2 cellular contexts compared by ENCODE assay signal in the genomic region with DNA sequence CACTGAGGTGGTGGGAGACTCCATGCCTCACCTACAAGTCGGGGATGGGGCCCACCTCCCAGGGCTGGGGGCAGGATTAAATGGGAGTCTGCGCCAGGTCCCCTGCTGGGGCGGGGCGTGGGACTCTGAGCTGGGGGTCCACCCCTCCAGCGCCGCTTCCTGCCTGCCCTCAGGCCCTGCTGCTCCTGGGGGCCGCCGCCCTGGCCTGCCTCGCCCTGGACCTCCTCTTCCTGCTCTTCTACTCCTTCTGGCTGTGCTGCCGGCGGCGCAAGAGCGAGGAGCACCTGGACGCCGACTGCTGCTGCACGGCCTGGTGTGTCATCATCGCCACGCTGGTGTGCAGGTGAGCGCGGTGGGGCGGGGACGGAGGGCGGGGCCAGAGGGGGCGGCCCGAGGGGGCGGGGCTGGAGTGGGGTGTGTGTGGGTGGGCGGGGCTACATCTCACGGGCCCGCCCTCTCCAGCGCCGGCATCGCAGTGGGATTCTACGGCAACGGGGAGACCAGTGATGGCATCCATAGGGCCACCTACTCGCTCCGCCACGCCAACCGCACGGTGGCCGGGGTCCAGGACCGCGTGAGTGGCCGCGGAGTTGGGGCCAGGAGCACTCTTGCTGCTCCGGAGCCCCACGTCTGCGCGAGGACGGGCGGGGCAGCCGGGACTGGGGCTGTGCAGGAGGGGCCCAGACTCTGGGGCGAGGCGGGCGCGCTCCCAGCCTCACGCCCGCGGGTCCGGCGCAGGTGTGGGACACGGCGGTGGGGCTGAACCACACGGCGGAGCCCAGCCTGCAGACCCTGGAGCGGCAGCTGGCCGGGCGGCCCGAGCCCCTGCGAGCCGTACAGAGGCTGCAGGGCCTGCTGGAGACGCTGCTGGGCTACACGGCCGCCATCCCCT.
A peak's percentile ranks its signal among the peaks of the same experiment; 100 is the strongest.
TF ChIP-seq lines count a peak whose summit lies in the region.

No MANE protein-coding gene starts in this region.

TF ChIP-seq in K562, 482 proteins besides CTCF, POLR2A, EP300 and RAD21 (continues in another document):
- TF ChIP-seq POU5F1 (IDR thresholded peaks at IDR 0.05; ENCODE audit: borderline replicate concordance, low read depth, low read length, partially characterized antibody) = no peak
- TF ChIP-seq SIN3A (IDR thresholded peaks at IDR 0.05; ENCODE audit: borderline replicate concordance in 2 of 2, control insufficient read depth in 1 of 2, low read depth in 2 of 2, low read length in 2 of 2) = peak in 1 of 2 experiments; percentile 36; a peak in 1 of 4 replicates
- TF ChIP-seq NFE2L1 (tag; IDR thresholded peaks at IDR 0.05; ENCODE audit: borderline replicate concordance, low read depth) = no peak
- TF ChIP-seq ZNF121 (CRISPR knock-in tag; conservative IDR thresholded peaks at IDR 0.05) = no peak
- TF ChIP-seq FOXJ2 (tag; IDR thresholded peaks at IDR 0.05) = no peak
- TF ChIP-seq, protein P1, sequence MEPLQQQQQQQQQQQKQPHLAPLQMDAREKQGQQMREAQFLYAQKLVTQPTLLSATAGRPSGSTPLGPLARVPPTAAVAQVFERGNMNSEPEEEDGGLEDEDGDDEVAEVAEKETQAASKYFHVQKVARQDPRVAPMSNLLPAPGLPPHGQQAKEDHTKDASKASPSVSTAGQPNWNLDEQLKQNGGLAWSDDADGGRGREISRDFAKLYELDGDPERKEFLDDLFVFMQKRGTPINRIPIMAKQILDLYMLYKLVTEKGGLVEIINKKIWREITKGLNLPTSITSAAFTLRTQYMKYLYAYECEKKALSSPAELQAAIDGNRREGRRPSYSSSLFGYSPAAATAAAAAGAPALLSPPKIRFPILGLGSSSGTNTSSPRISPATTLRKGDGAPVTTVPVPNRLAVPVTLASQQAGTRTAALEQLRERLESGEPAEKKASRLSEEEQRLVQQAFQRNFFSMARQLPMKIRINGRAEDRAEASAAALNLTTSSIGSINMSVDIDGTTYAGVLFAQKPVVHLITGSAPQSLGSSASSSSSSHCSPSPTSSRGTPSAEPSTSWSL (CRISPR knock-in tag; IDR thresholded peaks at IDR 0.05; ENCODE audit: borderline replicate concordance) = no peak
- TF ChIP-seq FOXA1 (IDR thresholded peaks at IDR 0.05; ENCODE audit: borderline replicate concordance) = no peak
- TF ChIP-seq, protein P2, sequence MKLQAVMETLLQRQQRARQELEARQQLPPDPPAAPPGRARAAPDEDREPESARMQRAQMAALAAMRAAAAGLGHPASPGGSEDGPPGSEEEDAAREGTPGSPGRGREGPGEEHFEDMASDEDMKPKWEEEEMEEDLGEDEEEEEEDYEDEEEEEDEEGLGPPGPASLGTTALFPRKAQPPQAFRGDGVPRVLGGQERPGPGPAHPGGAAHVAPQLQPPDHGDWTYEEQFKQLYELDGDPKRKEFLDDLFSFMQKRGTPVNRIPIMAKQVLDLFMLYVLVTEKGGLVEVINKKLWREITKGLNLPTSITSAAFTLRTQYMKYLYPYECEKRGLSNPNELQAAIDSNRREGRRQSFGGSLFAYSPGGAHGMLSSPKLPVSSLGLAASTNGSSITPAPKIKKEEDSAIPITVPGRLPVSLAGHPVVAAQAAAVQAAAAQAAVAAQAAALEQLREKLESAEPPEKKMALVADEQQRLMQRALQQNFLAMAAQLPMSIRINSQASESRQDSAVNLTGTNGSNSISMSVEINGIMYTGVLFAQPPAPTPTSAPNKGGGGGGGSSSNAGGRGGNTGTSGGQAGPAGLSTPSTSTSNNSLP (IDR thresholded peaks at IDR 0.05; ENCODE audit: borderline replicate concordance, low read depth, low read length) = no peak
- TF ChIP-seq BACH1 (tag; IDR thresholded peaks at IDR 0.05) = no peak
- no peak for TF ChIP-seq ZBTB8A (IDR thresholded peaks at IDR 0.05; ENCODE audit: partially characterized antibody)
- TF ChIP-seq CAMTA2 (CRISPR knock-in tag; conservative IDR thresholded peaks at IDR 0.05) = no peak
- TF ChIP-seq, protein P3, sequence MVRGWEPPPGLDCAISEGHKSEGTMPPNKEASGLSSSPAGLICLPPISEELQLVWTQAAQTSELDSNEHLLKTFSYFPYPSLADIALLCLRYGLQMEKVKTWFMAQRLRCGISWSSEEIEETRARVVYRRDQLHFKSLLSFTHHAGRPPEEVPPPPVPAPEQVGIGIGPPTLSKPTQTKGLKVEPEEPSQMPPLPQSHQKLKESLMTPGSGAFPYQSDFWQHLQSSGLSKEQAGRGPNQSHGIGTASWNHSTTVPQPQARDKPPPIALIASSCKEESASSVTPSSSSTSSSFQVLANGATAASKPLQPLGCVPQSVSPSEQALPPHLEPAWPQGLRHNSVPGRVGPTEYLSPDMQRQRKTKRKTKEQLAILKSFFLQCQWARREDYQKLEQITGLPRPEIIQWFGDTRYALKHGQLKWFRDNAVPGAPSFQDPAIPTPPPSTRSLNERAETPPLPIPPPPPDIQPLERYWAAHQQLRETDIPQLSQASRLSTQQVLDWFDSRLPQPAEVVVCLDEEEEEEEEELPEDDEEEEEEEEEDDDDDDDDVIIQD (CRISPR knock-in tag; IDR thresholded peaks at IDR 0.05) = no peak
- TF ChIP-seq ZKSCAN3 (CRISPR knock-in tag; IDR thresholded peaks at IDR 0.05) = no peak
- TF ChIP-seq NCOA1 (IDR thresholded peaks at IDR 0.05; ENCODE audit: low read depth) = no peak
- TF ChIP-seq, protein P4, sequence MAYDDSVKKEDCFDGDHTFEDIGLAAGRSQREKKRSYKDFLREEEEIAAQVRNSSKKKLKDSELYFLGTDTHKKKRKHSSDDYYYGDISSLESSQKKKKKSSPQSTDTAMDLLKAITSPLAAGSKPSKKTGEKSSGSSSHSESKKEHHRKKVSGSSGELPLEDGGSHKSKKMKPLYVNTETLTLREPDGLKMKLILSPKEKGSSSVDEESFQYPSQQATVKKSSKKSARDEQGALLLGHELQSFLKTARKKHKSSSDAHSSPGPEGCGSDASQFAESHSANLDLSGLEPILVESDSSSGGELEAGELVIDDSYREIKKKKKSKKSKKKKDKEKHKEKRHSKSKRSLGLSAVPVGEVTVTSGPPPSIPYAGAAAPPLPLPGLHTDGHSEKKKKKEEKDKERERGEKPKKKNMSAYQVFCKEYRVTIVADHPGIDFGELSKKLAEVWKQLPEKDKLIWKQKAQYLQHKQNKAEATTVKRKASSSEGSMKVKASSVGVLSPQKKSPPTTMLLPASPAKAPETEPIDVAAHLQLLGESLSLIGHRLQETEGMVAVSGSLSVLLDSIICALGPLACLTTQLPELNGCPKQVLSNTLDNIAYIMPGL (CRISPR knock-in tag; IDR thresholded peaks at IDR 0.05) = no peak
- TF ChIP-seq MTA3 (IDR thresholded peaks at IDR 0.05; ENCODE audit: borderline replicate concordance) = no peak
- TF ChIP-seq ASH1L (IDR thresholded peaks at IDR 0.05; ENCODE audit: borderline replicate concordance, low read depth, partially characterized antibody) = no peak
- TF ChIP-seq, protein P5, sequence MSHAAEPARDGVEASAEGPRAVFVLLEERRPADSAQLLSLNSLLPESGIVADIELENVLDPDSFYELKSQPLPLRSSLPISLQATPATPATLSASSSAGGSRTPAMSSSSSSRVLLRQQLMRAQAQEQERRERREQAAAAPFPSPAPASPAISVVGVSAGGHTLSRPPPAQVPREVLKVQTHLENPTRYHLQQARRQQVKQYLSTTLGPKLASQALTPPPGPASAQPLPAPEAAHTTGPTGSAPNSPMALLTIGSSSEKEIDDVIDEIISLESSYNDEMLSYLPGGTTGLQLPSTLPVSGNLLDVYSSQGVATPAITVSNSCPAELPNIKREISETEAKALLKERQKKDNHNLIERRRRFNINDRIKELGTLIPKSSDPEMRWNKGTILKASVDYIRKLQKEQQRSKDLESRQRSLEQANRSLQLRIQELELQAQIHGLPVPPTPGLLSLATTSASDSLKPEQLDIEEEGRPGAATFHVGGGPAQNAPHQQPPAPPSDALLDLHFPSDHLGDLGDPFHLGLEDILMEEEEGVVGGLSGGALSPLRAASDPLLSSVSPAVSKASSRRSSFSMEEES (CRISPR knock-in tag; IDR thresholded peaks at IDR 0.05) = no peak

TF ChIP-seq in HepG2, 621 proteins besides CTCF, POLR2A, EP300 and RAD21:
- TF ChIP-seq NRL (CRISPR knock-in tag; IDR thresholded peaks at IDR 0.05; ENCODE audit: borderline replicate concordance) (no peak), ZFP82 (CRISPR knock-in tag; IDR thresholded peaks at IDR 0.05; ENCODE audit: borderline replicate concordance) (no peak), RBFOX2 (IDR thresholded peaks at IDR 0.05; ENCODE audit: low read depth, low read length) (peak; percentile 63), NAIF1 (CRISPR knock-in tag; IDR thresholded peaks at IDR 0.05; ENCODE audit: borderline replicate concordance) (no peak)
